ENCODE assay signal across 10 cellular contexts in genomic region chr5:141734501-141735231, GRCh38. TPM values are rescaled to one million over a fixed set of nuclear protein-coding genes. Genes with fewer than 3 reads are reported as not detected.
A peak's percentile ranks its signal among the peaks of the same experiment; 100 is the strongest.
DNase-seq lines count a peak whose midpoint lies in the region; ATAC-seq and TF ChIP-seq lines count a peak whose summit lies in the region.
"Had no signal": no experiment of that assay in that cellular context is flagged by ENCODE, and none has a peak within 500 bp of the region (broad histone marks: within the 10 kb centered on the region; RNA-seq: fewer than 3 reads in every experiment).

No MANE protein-coding gene starts in this region.

- no peaks in the 10 kb centered on the region for H3K27me3 ChIP-seq in hepatocyte
- H3K27me3 ChIP-seq in transverse colon, result peaks cover 6% of the 10 kb centered on the region
- H3K27me3 ChIP-seq: Peyer's patch had no signal

- H2AFZ ChIP-seq in hepatocyte, result no peak overlapping the region

- H3K36me3 Mint-ChIP-seq in activated CD4-positive, alpha-beta T cell treated with anti-CD3 and anti-CD28 coated beads, Interleukin-2, amount 10 ng/mL, durations not matched to agents 7 days and 5 days (ENCODE audit: low read depth), result no peaks in the 10 kb centered on the region
- H3K36me3 Mint-ChIP-seq: stimulated activated naive B cell treated with anti-CD40 and anti-IgM and Interleukin-4, amounts not matched to agents 10 μg/mL and 1 μg/mL and 100 μg/mL, for 72 hours had no signal

- no peak for TF ChIP-seq EP300 in transverse colon (IDR thresholded peaks at IDR 0.05; ENCODE audit: low read depth)

- no peaks in the 10 kb centered on the region for H3K36me3 ChIP-seq in hepatocyte (replicated peaks; ENCODE audit: insufficient read depth, low read depth)
- H3K36me3 ChIP-seq in transverse colon, result no peaks in the 10 kb centered on the region
- H3K36me3 ChIP-seq: Peyer's patch had no signal

- H3K4me1 ChIP-seq in hepatocyte (ENCODE audit: insufficient read depth) (no peaks in the 10 kb centered on the region), transverse colon (no peaks in the 10 kb centered on the region)
- H3K4me1 ChIP-seq: Peyer's patch had no signal

- no peaks in the 10 kb centered on the region for H3K9me2 ChIP-seq in hepatocyte (replicated peaks; ENCODE audit: insufficient read depth)

- H3K4me3 ChIP-seq in hepatocyte (no peak overlapping the region), transverse colon (no peak overlapping the region)
- H3K4me3 ChIP-seq: Peyer's patch had no signal

- no peaks in the 10 kb centered on the region for H4K20me1 ChIP-seq in hepatocyte (ENCODE audit: insufficient read depth, poor library complexity, severe bottlenecking)

- in situ Hi-C loops in transverse colon (cut with MboI; ENCODE audit: low pct_ligation_motif_present in 1 of 4, low pct_unique_long_range_greater_than_20kb in 1 of 4, low sequenced_read_pairs in 3 of 4), result no loop called here

- H3K79me2 ChIP-seq in hepatocyte, result no peaks in the 10 kb centered on the region

- H3K27ac Mint-ChIP-seq in activated CD4-positive, alpha-beta T cell treated with anti-CD3 and anti-CD28 coated beads, Interleukin-2, amount 10 ng/mL, durations not matched to agents 7 days and 5 days, result no peak overlapping the region
- H3K27ac Mint-ChIP-seq: stimulated activated naive B cell treated with anti-CD40 and anti-IgM and Interleukin-4, amounts not matched to agents 10 μg/mL and 1 μg/mL and 100 μg/mL, for 72 hours had no signal

- POLR2A ChIA-PET in activated CD4-positive, alpha-beta T cell treated with anti-CD3 and anti-CD28 coated beads, Interleukin-2, amount 10 ng/mL, durations not matched to agents 7 days and 5 days (lab: Charles Lee), result no interaction called here

- no peak overlapping the region for H3K27ac ChIP-seq in hepatocyte
- no peak overlapping the region for H3K27ac ChIP-seq in transverse colon
- H3K27ac ChIP-seq: Peyer's patch had no signal

- intact Hi-C loops in transverse colon (cut with DNase I; ENCODE audit: low total_unique reads), result no loop called here

- TF ChIP-seq CTCF in hepatocyte (IDR thresholded peaks at IDR 0.05; ENCODE audit: poor library complexity) (no peak), transverse colon (IDR thresholded peaks at IDR 0.05) (no peak)

- ATAC-seq in HG03432 (IDR thresholded peaks at IDR 0.05; ENCODE audit: unreplicated experiment), result no peak

- no peak overlapping the region for H3K4me2 ChIP-seq in hepatocyte

- H3K4me3 Mint-ChIP-seq in activated CD4-positive, alpha-beta T cell treated with anti-CD3 and anti-CD28 coated beads, Interleukin-2, amount 10 ng/mL, durations not matched to agents 7 days and 5 days, result no peak overlapping the region
- H3K4me3 Mint-ChIP-seq: stimulated activated naive B cell treated with anti-CD40 and anti-IgM and Interleukin-4, amounts not matched to agents 10 μg/mL and 1 μg/mL and 100 μg/mL, for 72 hours had no signal

- no peak for TF ChIP-seq POLR2A in transverse colon (IDR thresholded peaks at IDR 0.05)

- H3K4me1 Mint-ChIP-seq in activated CD4-positive, alpha-beta T cell treated with anti-CD3 and anti-CD28 coated beads, Interleukin-2, amount 10 ng/mL, durations not matched to agents 7 days and 5 days, result no peaks in the 10 kb centered on the region
- H3K4me1 Mint-ChIP-seq: stimulated activated naive B cell treated with anti-CD40 and anti-IgM and Interleukin-4, amounts not matched to agents 10 μg/mL and 1 μg/mL and 100 μg/mL, for 72 hours had no signal

- DNase-seq in NCI-H1105 treated with DMSO at 0.1 percent for 48 hours (lab: John Stamatoyannopoulos, UW) (peak; percentile 7), NCI-H1105 (lab: John Stamatoyannopoulos, UW) (no peak), NCI-H187 (lab: John Stamatoyannopoulos, UW) (peak; percentile 78 to 91), hepatocyte (ENCODE audit: low spot score) (peak; percentile 83), transverse colon (peak; percentile 30), globus pallidus (ENCODE audit: low spot score) (no peak)
- DNase-seq in activated CD4-positive, alpha-beta T cell treated with anti-CD3 and anti-CD28 coated beads, Interleukin-2, amount 10 ng/mL, durations not matched to agents 7 days and 5 days, result peak; percentile 58
- DNase-seq: stimulated activated naive B cell treated with anti-CD40 and anti-IgM and Interleukin-4, amounts not matched to agents 10 μg/mL and 1 μg/mL and 100 μg/mL, for 72 hours had no signal

- H3K27me3 Mint-ChIP-seq in activated CD4-positive, alpha-beta T cell treated with anti-CD3 and anti-CD28 coated beads, Interleukin-2, amount 10 ng/mL, durations not matched to agents 7 days and 5 days, result no peaks in the 10 kb centered on the region

- H3K9me3 ChIP-seq in hepatocyte (ENCODE audit: low read depth) (no peaks in the 10 kb centered on the region), transverse colon (no peaks in the 10 kb centered on the region)
- H3K9me3 ChIP-seq: Peyer's patch had no signal

- WGBS in hepatocyte (ENCODE audit: low lambda C conversion rate, missing lambda C conversion rate), result 54% methylated on average over 4 of the region's 4 CpGs
- 46% methylated on average over 4 of the region's 4 CpGs; no CpG with 5 or more reads in 1 of the 2 donors for WGBS in transverse colon (ENCODE audit: low coverage in 1 of 2), 2 donors

- no peaks in the 10 kb centered on the region for H3K9me3 Mint-ChIP-seq in activated CD4-positive, alpha-beta T cell treated with anti-CD3 and anti-CD28 coated beads, Interleukin-2, amount 10 ng/mL, durations not matched to agents 7 days and 5 days
- H3K9me3 Mint-ChIP-seq: stimulated activated naive B cell treated with anti-CD40 and anti-IgM and Interleukin-4, amounts not matched to agents 10 μg/mL and 1 μg/mL and 100 μg/mL, for 72 hours had no signal

- CTCF ChIA-PET in activated CD4-positive, alpha-beta T cell treated with anti-CD3 and anti-CD28 coated beads, Interleukin-2, amount 10 ng/mL, durations not matched to agents 7 days and 5 days (lab: Charles Lee), result interaction anchor here (0.7 kb wide), 1 partner anchor 21 kb away, joined by 3 read pairs; no protein-coding TSS in a partner anchor

RNA-seq across cellular contexts. Expression of gene ARAP3, which starts 52.6 kb away (rescaled TPM):
- 1 to 10 TPM; 4.2 to 4.6 TPM for total RNA-seq in activated CD4-positive, alpha-beta T cell treated with anti-CD3 and anti-CD28 coated beads, Interleukin-2, amount 10 ng/mL, durations not matched to agents 7 days and 5 days
- total RNA-seq in hepatocyte (4.9 and 5.1 TPM in 2 replicates), transverse colon (1 to 10 TPM; 1.1 to 4.0 (median 3.3) TPM)
- polyA plus RNA-seq in hepatocyte, result 8.4 and 8.6 TPM in 2 replicates

Comparison
In these comparisons a context has a peak if more than half of its experiments do, and no peak if none do; other contexts are left out.
1. DNase-seq: peak in NCI-H1105 treated with DMSO at 0.1 percent for 48 hours (single experiment), NCI-H187 (2 of 2), activated CD4-positive, alpha-beta T cell treated with anti-CD3 and anti-CD28 coated beads, Interleukin-2, amount 10 ng/mL, durations not matched to agents 7 days and 5 days (single experiment), hepatocyte (single experiment) and transverse colon (single experiment); none in NCI-H1105 (single experiment) and globus pallidus (single experiment).